Comparison of ENCODE assay signal across 9 cellular contexts in genomic region chr10:97882142-97883091, GRCh38. TPM values are rescaled to one million over a fixed set of nuclear protein-coding genes. Genes with fewer than 3 reads are reported as not detected.
DNase-seq lines count a peak whose midpoint lies in the region; ATAC-seq and TF ChIP-seq lines count a peak whose summit lies in the region.
"Had no signal": no experiment of that assay in that cellular context is flagged by ENCODE, and none has a peak within 500 bp of the region (broad histone marks: within the 10 kb centered on the region; RNA-seq: fewer than 3 reads in every experiment).

No MANE protein-coding gene starts in this region.

- H3K4me3 ChIP-seq in coronary artery = no peak overlapping the region
- H3K4me3 ChIP-seq: K562 had no signal

- peak overlapping the region in 1 of 2 donors; percentile 65 for H3K27ac ChIP-seq in coronary artery

- TF ChIP-seq CTCF in coronary artery (IDR thresholded peaks at IDR 0.05) (no peak), omental fat pad (IDR thresholded peaks at IDR 0.05) (no peak)

- DNase-seq in EH (ENCODE audit: low read depth) = peak; percentile 69
- DNase-seq in M059J (ENCODE audit: low read depth) = peak; percentile 99
- DNase-seq in coronary artery (ENCODE audit: low spot score) = peak; percentile 94
- DNase-seq in omental fat pad (ENCODE audit: low spot score) = no peak
- no peak for DNase-seq in NCI-H1105 (lab: John Stamatoyannopoulos, UW)
- no peak for DNase-seq in NCI-H748 treated with DMSO at 0.1 percent for 48 hours (lab: John Stamatoyannopoulos, UW)
- DNase-seq in activated CD8-positive, alpha-beta memory T cell treated with anti-CD3 and anti-CD28 coated beads for 24 hours = no peak

- peak; percentile 67 for ATAC-seq in omental fat pad (ENCODE audit: low FRiP score)
- no peak for ATAC-seq in GM18858 (IDR thresholded peaks at IDR 0.05; ENCODE audit: unreplicated experiment)
- ATAC-seq: K562 had no signal

RNA-seq across cellular contexts. Expression of gene GOLGA7B, which starts 32.8 kb away (rescaled TPM):
- not detected in 2 replicates for total RNA-seq in M059J (2014; rRNA removed; shearing (Covaris generic))
- 1 to 10 TPM in 1 of 4 donors, under 1 TPM in 3; 0.19 to 1.6 (median 0.57) TPM for total RNA-seq in omental fat pad

Comparison
In these comparisons a context has a peak if more than half of its experiments do, and no peak if none do; other contexts are left out.
1. DNase-seq: peak in EH (single experiment), M059J (single experiment) and coronary artery (single experiment); none in omental fat pad (single experiment), NCI-H1105 (single experiment), NCI-H748 treated with DMSO at 0.1 percent for 48 hours (single experiment) and activated CD8-positive, alpha-beta memory T cell treated with anti-CD3 and anti-CD28 coated beads for 24 hours (single experiment).